ENCODE assay signal across 11 cellular contexts in genomic region chr15:99536422-99537033, GRCh38. TPM values are rescaled to one million over a fixed set of nuclear protein-coding genes. Genes with fewer than 3 reads are reported as not detected.
DNase-seq lines count a peak whose midpoint lies in the region; ATAC-seq and TF ChIP-seq lines count a peak whose summit lies in the region.
"Had no signal": no experiment of that assay in that cellular context is flagged by ENCODE, and none has a peak within 500 bp of the region (broad histone marks: within the 10 kb centered on the region; RNA-seq: fewer than 3 reads in every experiment).

No MANE protein-coding gene starts in this region.

- H3K36me3 ChIP-seq in left ventricle myocardium inferior (no peaks in the 10 kb centered on the region), gastrocnemius medialis (no peaks in the 10 kb centered on the region), upper lobe of right lung (no peaks in the 10 kb centered on the region)

- H3K9me3 Mint-ChIP-seq in activated naive CD8-positive, alpha-beta T cell treated with anti-CD3 and anti-CD28 coated beads for 36 hours: peaks cover 2% of the 10 kb centered on the region

- no peaks in the 10 kb centered on the region for H3K4me1 Mint-ChIP-seq in activated naive CD8-positive, alpha-beta T cell treated with anti-CD3 and anti-CD28 coated beads for 36 hours
- H3K4me1 Mint-ChIP-seq: naive thymus-derived CD4-positive, alpha-beta T cell had no signal

- H3K36me3 Mint-ChIP-seq in activated naive CD8-positive, alpha-beta T cell treated with anti-CD3 and anti-CD28 coated beads for 36 hours: no peaks in the 10 kb centered on the region

- H3K4me3 ChIP-seq in astrocyte of the spinal cord (ENCODE audit: low read depth, low read length): no peak overlapping the region
- H3K4me3 ChIP-seq in left ventricle myocardium inferior: no peak overlapping the region
- H3K4me3 ChIP-seq in gastrocnemius medialis: no peak overlapping the region
- no peak overlapping the region for H3K4me3 ChIP-seq in upper lobe of right lung

- ATAC-seq in gastrocnemius medialis (peak; percentile 84 to 93), HG03159 (IDR thresholded peaks at IDR 0.05; ENCODE audit: unreplicated experiment) (no peak), upper lobe of right lung (no peak)
- ATAC-seq: naive thymus-derived CD4-positive, alpha-beta T cell had no signal

- H3K27ac ChIP-seq in left ventricle myocardium inferior (replicated peaks) (peak overlapping the region; percentile 73), gastrocnemius medialis (peak overlapping the region; percentile 32 to 71 (median 60)), upper lobe of right lung (no peak overlapping the region)

- no peak for TF ChIP-seq CTCF in astrocyte of the spinal cord (IDR thresholded peaks at IDR 0.05; ENCODE audit: low read depth, low read length)
- TF ChIP-seq CTCF in left ventricle myocardium inferior (IDR thresholded peaks at IDR 0.05; ENCODE audit: borderline replicate concordance): no peak
- no peak for TF ChIP-seq CTCF in gastrocnemius medialis (IDR thresholded peaks at IDR 0.05 in 4 of 5, conservative IDR thresholded peaks at IDR 0.05 in 1 of 5)
- no peak for TF ChIP-seq CTCF in upper lobe of right lung (IDR thresholded peaks at IDR 0.05)

- no peak overlapping the region for H3K4me3 Mint-ChIP-seq in activated naive CD8-positive, alpha-beta T cell treated with anti-CD3 and anti-CD28 coated beads for 36 hours
- H3K4me3 Mint-ChIP-seq: dendritic cell treated with granulocyte-macrophage colony-stimulating factor and Interleukin-4, amounts not matched to agents 40 ng/mL and 50 ng/mL, for 4 days; naive thymus-derived CD4-positive, alpha-beta T cell had no signal

- H3K9me3 ChIP-seq in left ventricle myocardium inferior (replicated peaks) (no peaks in the 10 kb centered on the region), gastrocnemius medialis (no peaks in the 10 kb centered on the region), upper lobe of right lung (no peaks in the 10 kb centered on the region)

- intact Hi-C loops in left ventricle myocardium inferior (cut with micrococcal nuclease) (no loop called here), gastrocnemius medialis (cut with DNase I; ENCODE audit: low total_unique reads) (loop anchor here (1.0 kb wide), 1 partner anchor 14 kb away; no protein-coding TSS in a partner anchor), upper lobe of right lung (cut with DNase I) (no loop called here)

- in situ Hi-C loops in astrocyte of the spinal cord (cut with HindIII; ENCODE audit: low sequenced_read_pairs) (no loop called here), gastrocnemius medialis (cut with MboI; ENCODE audit: low sequenced_read_pairs in 4 of 4) (no loop called here)

- H3K4me1 ChIP-seq in left ventricle myocardium inferior (peaks cover 18% of the 10 kb centered on the region), gastrocnemius medialis (peaks cover 5 to 12% of the 10 kb centered on the region in 2 donors), upper lobe of right lung (no peaks in the 10 kb centered on the region)

- no peak overlapping the region for H3K27ac Mint-ChIP-seq in activated naive CD8-positive, alpha-beta T cell treated with anti-CD3 and anti-CD28 coated beads for 36 hours
- H3K27ac Mint-ChIP-seq: dendritic cell treated with granulocyte-macrophage colony-stimulating factor and Interleukin-4, amounts not matched to agents 40 ng/mL and 50 ng/mL, for 4 days; naive thymus-derived CD4-positive, alpha-beta T cell had no signal

- DNase-seq in HCEC 1CT (peak; percentile 57), astrocyte of the spinal cord (ENCODE audit: low read depth, low spot score) (peak; percentile 51), left ventricle myocardium inferior (no peak), gastrocnemius medialis (peak in 1 of 2 donors; percentile 34), upper lobe of right lung (no peak), NCI-H2107 (lab: John Stamatoyannopoulos, UW) (no peak)
- DNase-seq in activated naive CD8-positive, alpha-beta T cell treated with anti-CD3 and anti-CD28 coated beads for 36 hours: no peak
- DNase-seq: activated CD4-positive, alpha-beta T cell treated with anti-CD3 and anti-CD28 coated beads for 1 hour; naive thymus-derived CD4-positive, alpha-beta T cell had no signal

- TF ChIP-seq POLR2A in gastrocnemius medialis (IDR thresholded peaks at IDR 0.05): no peak

- H3K27me3 Mint-ChIP-seq in activated naive CD8-positive, alpha-beta T cell treated with anti-CD3 and anti-CD28 coated beads for 36 hours: no peaks in the 10 kb centered on the region
- H3K27me3 Mint-ChIP-seq: dendritic cell treated with granulocyte-macrophage colony-stimulating factor and Interleukin-4, amounts not matched to agents 40 ng/mL and 50 ng/mL, for 4 days had no signal

- H3K27me3 ChIP-seq in left ventricle myocardium inferior (ENCODE audit: low read depth): no peaks in the 10 kb centered on the region
- no peaks in the 10 kb centered on the region for H3K27me3 ChIP-seq in gastrocnemius medialis
- H3K27me3 ChIP-seq in upper lobe of right lung: no peaks in the 10 kb centered on the region

RNA-seq across cellular contexts. Expression of gene MEF2A, which starts 29.3 kb away (rescaled TPM):
- total RNA-seq in left ventricle myocardium inferior: 152 TPM
- total RNA-seq in gastrocnemius medialis: 100 to 1,000 TPM in 2 of 4 donors, 10 to 100 TPM in 2; 66.9 to 128 (median 107) TPM
- total RNA-seq in upper lobe of right lung: 86.8 TPM
- total RNA-seq in activated naive CD8-positive, alpha-beta T cell treated with anti-CD3 and anti-CD28 coated beads for 36 hours: 10 to 100 TPM; 20.9 to 21.9 TPM

Comparison
In these comparisons a context has a peak if more than half of its experiments do, and no peak if none do; other contexts are left out.
1. DNase-seq: peak in HCEC 1CT (single experiment) and astrocyte of the spinal cord (single experiment); none in left ventricle myocardium inferior (single experiment), upper lobe of right lung (single experiment), activated naive CD8-positive, alpha-beta T cell treated with anti-CD3 and anti-CD28 coated beads for 36 hours (single experiment) and NCI-H2107 (single experiment).
2. ATAC-seq: peak in gastrocnemius medialis (2 of 2); none in HG03159 (single experiment) and upper lobe of right lung (single experiment).